Comparison of ENCODE assay signal across 8 cellular contexts in genomic region chr2:6685447-6685846, GRCh38.
"Had no signal": no experiment of that assay in that cellular context is flagged by ENCODE, and none has a peak within 500 bp of the region (broad histone marks: within the 10 kb centered on the region; RNA-seq: fewer than 3 reads in every experiment).

No MANE protein-coding gene starts in this region.

- H3K27ac Mint-ChIP-seq: IgD-negative memory B cell had no signal

- H3K9ac ChIP-seq: KMS-11 had no signal

- H3K36me3 Mint-ChIP-seq: IgD-negative memory B cell had no signal

- H3K4me3 ChIP-seq: K562 had no signal

- ATAC-seq: HepG2, K562 had no signal

- DNase-seq: IMR-90, KBM-7, KG1 had no signal

- H3K4me1 Mint-ChIP-seq: IgD-negative memory B cell had no signal

- H3K4me3 Mint-ChIP-seq: IgD-negative memory B cell had no signal

- H3K27me3 Mint-ChIP-seq: IgD-negative memory B cell had no signal

- H3K4me2 ChIP-seq: KMS-11 had no signal

- H3K27ac ChIP-seq: HL-60, KMS-11 had no signal
